ENCODE assay signal across 9 cellular contexts in the genomic region with DNA sequence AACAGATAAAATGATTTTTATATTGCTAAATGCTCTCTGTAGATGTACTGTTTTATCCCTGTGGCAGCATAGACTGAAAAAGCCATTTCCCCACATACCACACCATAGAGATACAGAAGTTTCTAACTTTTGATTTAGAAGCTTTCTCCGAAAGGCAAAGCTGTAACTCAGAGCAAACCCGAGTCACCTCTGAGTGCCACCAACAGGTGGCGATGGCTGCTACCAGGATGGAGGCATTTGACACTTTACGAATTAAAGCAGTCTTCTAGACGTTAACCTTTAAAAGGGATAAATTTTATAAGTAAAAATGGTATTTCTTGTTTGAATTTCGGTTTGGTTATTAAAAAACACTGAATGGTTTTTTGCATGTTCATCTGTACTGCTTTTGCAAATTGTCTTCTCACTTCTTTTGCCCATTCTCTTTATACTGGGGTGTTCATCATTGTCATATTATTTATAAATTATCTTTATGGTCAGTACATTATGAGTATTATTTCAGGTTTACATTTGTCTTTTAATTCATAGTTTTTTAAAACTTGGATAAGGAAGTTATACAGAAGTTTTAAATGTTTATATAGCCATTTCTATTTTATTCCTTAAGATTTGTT.
DNase-seq lines count a peak whose midpoint lies in the region; ATAC-seq and TF ChIP-seq lines count a peak whose summit lies in the region.
"Had no signal": no experiment of that assay in that cellular context is flagged by ENCODE, and none has a peak within 500 bp of the region (broad histone marks: within the 10 kb centered on the region; RNA-seq: fewer than 3 reads in every experiment).

No MANE protein-coding gene starts in this region.

- TF ChIP-seq CTCF in AG09309 (IDR thresholded peaks at IDR 0.05; ENCODE audit: control insufficient read depth, insufficient read depth, low read depth, low read length, missing control alignments) (peak; percentile 90), GM10266 (IDR thresholded peaks at IDR 0.05; ENCODE audit: control insufficient read depth, insufficient read depth, low read depth, missing control alignments) (peak; percentile 46), OCI-LY3 (IDR thresholded peaks at IDR 0.05; ENCODE audit: low read depth, low read length) (peak; percentile 98), mucosa of descending colon (IDR thresholded peaks at IDR 0.05) (no peak)

- intact Hi-C loops in mucosa of descending colon (cut with DNase I, micrococcal nuclease), result no loop called here

- ATAC-seq in HG03175 (IDR thresholded peaks at IDR 0.05; ENCODE audit: unreplicated experiment), result peak; percentile 62
- peak; percentile 42 for ATAC-seq in mucosa of descending colon
- no peak for ATAC-seq in HG03097 (IDR thresholded peaks at IDR 0.05; ENCODE audit: low FRiP score, unreplicated experiment)

- no peak overlapping the region for H3K27ac ChIP-seq in OCI-LY3 (ENCODE audit: low read length)

- H4K20me1 ChIP-seq in OCI-LY3 (ENCODE audit: insufficient read depth, low read length), result no peaks in the 10 kb centered on the region

- no peak overlapping the region for H2AFZ ChIP-seq in OCI-LY3 (ENCODE audit: low read depth, low read length)

- no peak overlapping the region for H3K9ac ChIP-seq in OCI-LY3 (ENCODE audit: low read length)

- H3K9me3 ChIP-seq in OCI-LY3 (ENCODE audit: insufficient read depth, low read length) (no peaks in the 10 kb centered on the region), mucosa of descending colon (no peaks in the 10 kb centered on the region)

- H3K36me3 ChIP-seq in OCI-LY3 (replicated peaks; ENCODE audit: low read depth, low read length) (no peaks in the 10 kb centered on the region), mucosa of descending colon (ENCODE audit: low read depth) (no peaks in the 10 kb centered on the region)

- DNase-seq in AG09309 (ENCODE audit: low read depth) (no peak), GM10266 (ENCODE audit: extremely low spot score) (peak; percentile 8), dermis microvascular lymphatic vessel endothelial cell (ENCODE audit: low read depth in 2 of 2) (peak; percentile 45 to 69), mucosa of descending colon (peak in 2 of 3 donors; percentile 40 to 45)
- no peak for DNase-seq in stimulated activated naive CD4-positive, alpha-beta T cell treated with Interleukin-2 at 50 U/mL for 16 hours (lab: John Stamatoyannopoulos, UW)
- DNase-seq: naive B cell had no signal

- H3K4me1 ChIP-seq in OCI-LY3 (ENCODE audit: low read length) (no peaks in the 10 kb centered on the region), mucosa of descending colon (ENCODE audit: low read depth) (no peaks in the 10 kb centered on the region)

- no peak overlapping the region for H3K4me3 ChIP-seq in AG09309 (ENCODE audit: control insufficient read depth, low read depth, low read length)
- no peak overlapping the region for H3K4me3 ChIP-seq in OCI-LY3 (ENCODE audit: low read length)
- no peak overlapping the region for H3K4me3 ChIP-seq in mucosa of descending colon

- H3K27me3 ChIP-seq in OCI-LY3 (ENCODE audit: low read depth, low read length), result peaks cover 3% of the 10 kb centered on the region

- H3K4me2 ChIP-seq in OCI-LY3 (ENCODE audit: low read length), result no peak overlapping the region

- no peaks in the 10 kb centered on the region for H3K79me2 ChIP-seq in OCI-LY3 (ENCODE audit: low read length)

Comparison
In these comparisons a context has a peak if more than half of its experiments do, and no peak if none do; other contexts are left out.
1. DNase-seq: peak in GM10266 (single experiment), dermis microvascular lymphatic vessel endothelial cell (2 of 2) and mucosa of descending colon (2 of 3); none in AG09309 (single experiment) and stimulated activated naive CD4-positive, alpha-beta T cell treated with Interleukin-2 at 50 U/mL for 16 hours (single experiment).